ENCODE assay signal across 21 cellular contexts in the genomic region with DNA sequence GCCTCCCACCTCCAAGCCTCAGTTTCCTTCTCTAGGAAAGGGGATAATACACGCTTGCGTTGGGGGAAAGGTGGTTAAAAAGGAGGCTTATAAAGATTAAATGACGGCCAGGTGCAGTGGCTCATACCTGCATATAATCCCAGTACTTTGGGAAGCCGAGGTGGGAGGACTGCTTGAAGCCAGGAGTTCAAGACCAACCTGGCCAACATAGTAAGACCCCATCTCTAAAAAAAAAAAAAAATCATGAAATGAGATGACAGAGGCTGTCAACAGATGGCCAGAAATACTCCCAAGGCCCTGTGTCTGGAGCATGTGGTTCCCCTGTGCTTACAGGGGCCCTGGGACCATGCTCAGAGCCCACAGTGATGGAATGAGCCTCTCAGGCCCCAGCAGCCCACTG. TPM values are rescaled to one million over a fixed set of nuclear protein-coding genes. Genes with fewer than 3 reads are reported as not detected.
"Had no signal": no experiment of that assay in that cellular context is flagged by ENCODE, and none has a peak within 500 bp of the region (broad histone marks: within the 10 kb centered on the region; RNA-seq: fewer than 3 reads in every experiment).

No MANE protein-coding gene starts in this region.

- DNase-seq: cortex of kidney; left ventricle myocardium superior; mucosa of descending colon; naive B cell; stimulated activated CD4-positive, alpha-beta T cell treated with anti-CD3 and anti-CD28 coated beads, Interleukin-12 subunit alpha, Interleukin-12 subunit beta, amount 100 ng/mL, for 4 hours; stimulated activated CD4-positive, alpha-beta T cell treated with anti-CD3 and anti-CD28 coated beads, Interleukin-1b, Interleukin-23, amount 100 ng/mL, for 48 hours; stimulated activated CD4-positive, alpha-beta T cell treated with anti-CD3 and anti-CD28 coated beads, Interleukin-4, amount 100 ng/mL, for 1 hour; stimulated activated CD8-positive, alpha-beta memory T cell treated with anti-CD3 and anti-CD28 coated beads, Interleukin-4, amount 100 ng/mL, for 48 hours; stimulated activated naive CD4-positive, alpha-beta T cell treated with Interleukin-2 at 50 U/mL for 16 hours; stomach; thyroid gland; trophoblast cell had no signal

- H2AFZ ChIP-seq: parathyroid adenoma had no signal

- H3K36me3 ChIP-seq: prostate gland, stomach, thyroid gland, vagina had no signal

- H3K27ac Mint-ChIP-seq: memory B cell; mesothelial cell of epicardium; naive B cell; natural killer cell treated with Interleukin-12 subunit alpha and Interleukin-12 subunit beta and Interleukin-15 and Interleukin-18, amount 100 ng/mL, for 72 hours had no signal

- H3K27me3 ChIP-seq: thyroid gland, vagina had no signal

- ATAC-seq: left ventricle myocardium superior; mucosa of descending colon; natural killer cell treated with Interleukin-12 subunit alpha and Interleukin-12 subunit beta and Interleukin-15 and Interleukin-18, amount 100 ng/mL, for 72 hours; right cardiac atrium had no signal

- H3K4me3 ChIP-seq: lung, mucosa of descending colon, prostate gland, stomach, thyroid gland, vagina had no signal

- H3K27ac ChIP-seq: parathyroid adenoma, stomach, thyroid gland, vagina had no signal

- H3K9me3 ChIP-seq: mucosa of descending colon, prostate gland, stomach, thyroid gland, vagina had no signal

- H3K4me3 Mint-ChIP-seq: memory B cell; mesothelial cell of epicardium; naive B cell; natural killer cell treated with Interleukin-12 subunit alpha and Interleukin-12 subunit beta and Interleukin-15 and Interleukin-18, amount 100 ng/mL, for 72 hours; neural crest cell had no signal

- H3K36me3 Mint-ChIP-seq: mesothelial cell of epicardium; natural killer cell treated with Interleukin-12 subunit alpha and Interleukin-12 subunit beta and Interleukin-15 and Interleukin-18, amount 100 ng/mL, for 72 hours had no signal

- H3K79me2 ChIP-seq: parathyroid adenoma had no signal

- H3K9me3 Mint-ChIP-seq: memory B cell; mesothelial cell of epicardium; naive B cell; natural killer cell treated with Interleukin-12 subunit alpha and Interleukin-12 subunit beta and Interleukin-15 and Interleukin-18, amount 100 ng/mL, for 72 hours; neural crest cell had no signal

- H3K9ac ChIP-seq: parathyroid adenoma had no signal

RNA-seq across cellular contexts. Expression of gene RTN4RL1, which starts 30.4 kb away (rescaled TPM):
- total RNA-seq: natural killer cell treated with Interleukin-12 subunit alpha and Interleukin-12 subunit beta and Interleukin-15 and Interleukin-18, amount 100 ng/mL, for 72 hours had no signal
